17 cellular contexts compared by ENCODE assay signal in the genomic region with DNA sequence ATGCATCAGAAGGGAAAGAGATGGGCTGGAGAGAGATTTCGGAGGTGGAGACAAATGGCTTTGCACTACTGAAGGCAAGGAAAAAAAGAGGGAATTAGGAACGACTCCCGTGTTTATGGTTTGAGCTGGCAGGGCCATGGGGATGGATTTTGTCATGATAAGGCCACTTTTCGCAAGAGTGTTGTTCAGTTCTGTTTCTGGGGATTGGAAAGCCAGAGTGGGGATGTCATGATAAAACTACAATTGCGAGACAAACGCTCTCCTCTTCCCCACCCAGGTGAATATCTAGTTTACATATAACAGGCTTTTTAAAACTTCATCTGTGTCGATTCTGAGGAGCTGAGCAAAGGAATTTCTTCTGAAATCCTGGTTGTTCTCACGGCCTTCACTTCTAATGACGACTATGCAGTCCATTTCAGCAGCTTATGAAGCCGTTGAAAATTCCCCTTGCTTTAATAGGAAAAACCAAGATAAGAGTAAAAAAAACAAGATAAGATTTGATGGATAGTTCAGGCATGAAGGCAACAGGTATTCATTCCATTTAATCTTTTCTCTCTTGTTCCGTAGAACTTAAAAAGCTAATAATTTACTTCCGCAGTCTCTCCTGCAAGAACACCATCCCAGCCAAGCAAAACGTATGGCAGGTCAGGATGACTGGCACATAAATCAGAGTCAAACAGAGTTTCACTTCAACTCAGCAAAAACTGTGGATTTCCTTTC.
"Had no signal": no experiment of that assay in that cellular context is flagged by ENCODE, and none has a peak within 500 bp of the region (broad histone marks: within the 10 kb centered on the region; RNA-seq: fewer than 3 reads in every experiment).

No MANE protein-coding gene starts in this region.

- DNase-seq: activated CD4-positive, CD25-positive, alpha-beta regulatory T cell treated with anti-CD3 and anti-CD28 coated beads, Interleukin-2, amount 50 U/mL, for 72 hours; activated naive CD4-positive, alpha-beta T cell treated with anti-CD3 and anti-CD28 coated beads, Interleukin-2, amount 10 ng/mL, durations not matched to agents 7 days and 5 days; activated T-cell treated with anti-CD3 and anti-CD28 coated beads, Interleukin-2, amount 50 U/mL, for 1 hour; colonic mucosa; effector CD4-positive, alpha-beta T cell; foreskin keratinocyte; glutamatergic neuron; left cardiac atrium; lower lobe of right lung; midbrain; posterior cingulate gyrus; stimulated activated CD4-positive, alpha-beta T cell treated with anti-CD3 and anti-CD28 coated beads, Interleukin-15, amount 100 ng/mL, for 24 hours; stimulated activated CD4-positive, alpha-beta T cell treated with anti-CD3 and anti-CD28 coated beads, Interleukin-4, amount 100 ng/mL, for 1 hour; stimulated activated naive CD4-positive, alpha-beta T cell treated with Interleukin-2 at 50 U/mL for 16 hours; substantia nigra; upper lobe of right lung had no signal

- H3K36me3 Mint-ChIP-seq: activated naive CD4-positive, alpha-beta T cell treated with anti-CD3 and anti-CD28 coated beads, Interleukin-2, amount 10 ng/mL, durations not matched to agents 7 days and 5 days had no signal

- H3K9me3 ChIP-seq: colonic mucosa, lower lobe of right lung, upper lobe of right lung had no signal

- H3K27ac ChIP-seq: colonic mucosa, foreskin keratinocyte, lower lobe of right lung, upper lobe of right lung had no signal

- H3K4me3 Mint-ChIP-seq: activated naive CD4-positive, alpha-beta T cell treated with anti-CD3 and anti-CD28 coated beads, Interleukin-2, amount 10 ng/mL, durations not matched to agents 7 days and 5 days had no signal

- H3K4me1 ChIP-seq: colonic mucosa, foreskin keratinocyte, upper lobe of right lung had no signal

- H3K4me3 ChIP-seq: colonic mucosa, lower lobe of right lung, upper lobe of right lung had no signal

- ATAC-seq: foreskin keratinocyte, left cardiac atrium, lower lobe of right lung, upper lobe of right lung had no signal

- H3K27ac Mint-ChIP-seq: activated naive CD4-positive, alpha-beta T cell treated with anti-CD3 and anti-CD28 coated beads, Interleukin-2, amount 10 ng/mL, durations not matched to agents 7 days and 5 days; activated T-helper 2 cell treated with anti-CD3 and anti-CD28 coated beads, Interferon-gamma antibody, Interleukin-2, Interleukin-4, amounts not matched to agents 10 μg/mL and 5 μg/mL and 100 μg/mL, durations not matched to agents 14 hours and 24 hours and 36 hours had no signal

- H3K36me3 ChIP-seq: colonic mucosa, lower lobe of right lung, upper lobe of right lung had no signal

- H3K9me3 Mint-ChIP-seq: activated naive CD4-positive, alpha-beta T cell treated with anti-CD3 and anti-CD28 coated beads, Interleukin-2, amount 10 ng/mL, durations not matched to agents 7 days and 5 days; activated T-helper 2 cell treated with anti-CD3 and anti-CD28 coated beads, Interferon-gamma antibody, Interleukin-2, Interleukin-4, amounts not matched to agents 10 μg/mL and 5 μg/mL and 100 μg/mL, durations not matched to agents 14 hours and 24 hours and 36 hours had no signal

- H3K27me3 ChIP-seq: colonic mucosa, foreskin keratinocyte, upper lobe of right lung had no signal
